8 cellular contexts compared by ENCODE assay signal in genomic region chr2:144382848-144383247, GRCh38.
A peak's percentile ranks its signal among the peaks of the same experiment; 100 is the strongest.
DNase-seq lines count a peak whose midpoint lies in the region; ATAC-seq and TF ChIP-seq lines count a peak whose summit lies in the region.

No MANE protein-coding gene starts in this region.

- peaks cover 9% of the 10 kb centered on the region for H3K27me3 Mint-ChIP-seq in CD4-positive, alpha-beta T cell
- H3K27me3 Mint-ChIP-seq in stimulated activated naive CD8-positive, alpha-beta T cell treated with anti-CD3 and anti-CD28 coated beads, Interleukin-15, Interleukin-2, amounts not matched to agents 100 ng/mL and 50 ng/mL, for 24 hours = no peaks in the 10 kb centered on the region

- H3K27ac Mint-ChIP-seq in CD4-positive, alpha-beta T cell = no peak overlapping the region
- H3K27ac Mint-ChIP-seq in activated naive CD4-positive, alpha-beta T cell treated with anti-CD3 and anti-CD28 coated beads, Interleukin-2, amount 50 U/mL, for 72 hours = peak overlapping the region in 1 of 2 donors; percentile 22
- peak overlapping the region; percentile 84 for H3K27ac Mint-ChIP-seq in stimulated activated naive CD8-positive, alpha-beta T cell treated with anti-CD3 and anti-CD28 coated beads, Interleukin-15, Interleukin-2, amounts not matched to agents 100 ng/mL and 50 ng/mL, for 24 hours

- H3K27ac ChIP-seq in CD4-positive, alpha-beta T cell (ENCODE audit: low read depth, low read length) = no peak overlapping the region
- no peak overlapping the region for H3K27ac ChIP-seq in osteoblast (ENCODE audit: low read depth, low read length)

- POLR2A ChIA-PET in CD4-positive, alpha-beta T cell (lab: Charles Lee) = no interaction called here

- peak overlapping the region; percentile 22 for H3K4me3 Mint-ChIP-seq in CD4-positive, alpha-beta T cell
- peak overlapping the region; percentile 63 for H3K4me3 Mint-ChIP-seq in stimulated activated naive CD8-positive, alpha-beta T cell treated with anti-CD3 and anti-CD28 coated beads, Interleukin-15, Interleukin-2, amounts not matched to agents 100 ng/mL and 50 ng/mL, for 24 hours

- H3K9me3 ChIP-seq in CD4-positive, alpha-beta T cell (ENCODE audit: control insufficient read depth, low read length) = no peaks in the 10 kb centered on the region
- no peaks in the 10 kb centered on the region for H3K9me3 ChIP-seq in osteoblast (ENCODE audit: low read depth, low read length)

- peak; percentile 92 for ATAC-seq in CD4-positive, alpha-beta T cell (ENCODE audit: poor library complexity)
- peak; percentile 99 for ATAC-seq in GM19351 (IDR thresholded peaks at IDR 0.05; ENCODE audit: unreplicated experiment)
- peak; percentile 98 for ATAC-seq in HG03342 (IDR thresholded peaks at IDR 0.05; ENCODE audit: unreplicated experiment)
- peak; percentile 94 to 97 for ATAC-seq in activated naive CD4-positive, alpha-beta T cell treated with anti-CD3 and anti-CD28 coated beads, Interleukin-2, amount 50 U/mL, for 72 hours

- H4K20me1 ChIP-seq in osteoblast (ENCODE audit: insufficient read depth, low read length) = no peaks in the 10 kb centered on the region

- no peak overlapping the region for H3K4me2 ChIP-seq in osteoblast (ENCODE audit: insufficient read depth, low read length)

- CTCF ChIA-PET in CD4-positive, alpha-beta T cell (lab: Charles Lee) = no interaction called here

- no peaks in the 10 kb centered on the region for H3K27me3 ChIP-seq in CD4-positive, alpha-beta T cell (ENCODE audit: control insufficient read depth, insufficient read depth, low read length)
- H3K27me3 ChIP-seq in osteoblast (ENCODE audit: insufficient read depth, low read length) = no peaks in the 10 kb centered on the region

- peaks cover 8% of the 10 kb centered on the region for H3K4me1 ChIP-seq in osteoblast (ENCODE audit: insufficient read depth, low read length)

- H3K79me2 ChIP-seq in osteoblast (ENCODE audit: insufficient read depth, low read length) = no peaks in the 10 kb centered on the region

- intact Hi-C loops in CD4-positive, alpha-beta T cell (cut with DNase I, micrococcal nuclease) = no loop called here

- no peak for DNase-seq in CD4-positive, alpha-beta T cell
- no peak for DNase-seq in activated naive CD4-positive, alpha-beta T cell treated with anti-CD3 and anti-CD28 coated beads, Interleukin-2, amount 50 U/mL, for 72 hours (ENCODE audit: low spot score in 2 of 2)
- no peak for DNase-seq in activated effector memory CD4-positive, alpha-beta T cell treated with Interleukin-2 at 50 U/mL for 16 hours
- DNase-seq in NCI-H510A treated with DMSO at 0.1 percent for 48 hours (lab: John Stamatoyannopoulos, UW) = no peak
- no peak for DNase-seq in osteoblast (ENCODE audit: insufficient read length, low spot score, missing footprints)

- no peak overlapping the region for H3K4me3 ChIP-seq in osteoblast (ENCODE audit: insufficient read depth, low read length)

- H2AFZ ChIP-seq in osteoblast (ENCODE audit: low read length) = no peak overlapping the region

- H3K4me1 Mint-ChIP-seq in CD4-positive, alpha-beta T cell (ENCODE audit: low read depth) = peaks cover 29% of the 10 kb centered on the region
- H3K4me1 Mint-ChIP-seq in stimulated activated naive CD8-positive, alpha-beta T cell treated with anti-CD3 and anti-CD28 coated beads, Interleukin-15, Interleukin-2, amounts not matched to agents 100 ng/mL and 50 ng/mL, for 24 hours (ENCODE audit: low read depth) = peaks cover 61% of the 10 kb centered on the region

- no peaks in the 10 kb centered on the region for H3K36me3 Mint-ChIP-seq in CD4-positive, alpha-beta T cell (ENCODE audit: low read depth)
- no peaks in the 10 kb centered on the region for H3K36me3 Mint-ChIP-seq in activated naive CD4-positive, alpha-beta T cell treated with anti-CD3 and anti-CD28 coated beads, Interleukin-2, amount 50 U/mL, for 72 hours
- H3K36me3 Mint-ChIP-seq in stimulated activated naive CD8-positive, alpha-beta T cell treated with anti-CD3 and anti-CD28 coated beads, Interleukin-15, Interleukin-2, amounts not matched to agents 100 ng/mL and 50 ng/mL, for 24 hours (ENCODE audit: low read depth) = peaks cover 12% of the 10 kb centered on the region

- no peak for TF ChIP-seq CTCF in CD4-positive, alpha-beta T cell (IDR thresholded peaks at IDR 0.05)
- TF ChIP-seq CTCF in osteoblast (IDR thresholded peaks at IDR 0.05; ENCODE audit: extremely low read depth, low read depth, low read length) = no peak

- no peaks in the 10 kb centered on the region for H3K9me3 Mint-ChIP-seq in CD4-positive, alpha-beta T cell
- no peaks in the 10 kb centered on the region for H3K9me3 Mint-ChIP-seq in activated naive CD4-positive, alpha-beta T cell treated with anti-CD3 and anti-CD28 coated beads, Interleukin-2, amount 50 U/mL, for 72 hours
- no peaks in the 10 kb centered on the region for H3K9me3 Mint-ChIP-seq in stimulated activated naive CD8-positive, alpha-beta T cell treated with anti-CD3 and anti-CD28 coated beads, Interleukin-15, Interleukin-2, amounts not matched to agents 100 ng/mL and 50 ng/mL, for 24 hours

- H3K36me3 ChIP-seq in osteoblast (ENCODE audit: insufficient read depth, low read length) = peaks cover 15% of the 10 kb centered on the region
